In the genomic region with DNA sequence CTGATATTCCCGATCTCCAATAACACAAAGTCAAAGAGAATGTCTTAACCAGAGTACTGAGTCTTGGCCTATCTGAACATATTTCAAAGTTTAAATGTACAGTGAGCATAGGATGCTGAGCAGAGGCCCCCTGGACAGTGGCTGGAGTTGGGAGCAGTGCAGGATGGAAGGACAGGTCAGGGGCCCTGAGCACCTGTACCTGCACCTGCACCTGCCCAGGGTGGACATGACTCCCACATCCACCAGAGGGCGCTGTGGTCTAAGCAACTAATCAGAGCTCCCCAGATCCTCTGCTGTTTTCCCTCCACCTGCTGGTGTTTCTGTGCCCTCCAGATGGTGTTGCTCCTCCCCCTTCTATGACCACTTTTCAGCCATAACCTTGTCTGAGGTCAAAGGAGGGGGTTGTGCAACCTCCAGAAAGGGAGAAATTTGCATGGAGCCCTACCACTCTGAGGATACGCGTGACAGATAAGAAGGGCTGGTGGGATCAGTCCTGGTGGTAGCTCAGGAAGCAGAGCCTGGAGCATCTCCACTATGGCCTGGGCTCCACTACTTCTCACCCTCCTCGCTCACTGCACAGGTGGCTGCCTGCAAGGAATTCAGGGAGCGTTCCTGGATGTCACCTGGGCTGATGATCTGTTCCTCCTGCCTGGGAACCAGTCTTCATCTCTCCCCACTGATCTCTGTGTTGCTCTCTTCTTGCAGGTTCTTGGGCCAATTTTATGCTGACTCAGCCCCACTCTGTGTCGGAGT, we compare ENCODE assay signal across 8 cellular contexts. TPM values are rescaled to one million over a fixed set of nuclear protein-coding genes. Genes with fewer than 3 reads are reported as not detected.
DNase-seq lines count a peak whose midpoint lies in the region; FAIRE-seq and TF ChIP-seq lines count a peak whose summit lies in the region.

No MANE protein-coding gene starts in this region.

- TF ChIP-seq CTCF in GM12872 (IDR thresholded peaks at IDR 0.05; ENCODE audit: insufficient read depth, low read depth, low read length) (peak; percentile 96), HFF-Myc (IDR thresholded peaks at IDR 0.05; ENCODE audit: low read depth, low read length, missing control alignments) (peak; percentile 94), astrocyte (IDR thresholded peaks at IDR 0.05; ENCODE audit: insufficient read depth, low read depth, low read length) (peak; percentile 68)

- no peaks in the 10 kb centered on the region for H3K9me3 ChIP-seq in astrocyte (ENCODE audit: insufficient read depth, low read depth, low read length)

- peak; percentile 38 for DNase-seq in HFF-Myc (ENCODE audit: extremely low read depth, low read depth)
- DNase-seq in NCI-H1105 treated with DMSO at 0.1 percent for 48 hours (lab: John Stamatoyannopoulos, UW), result peak; percentile 63
- peak; percentile 55 to 82 (median 64) for DNase-seq in T-helper 1 cell
- peak; percentile 6 for DNase-seq in astrocyte (ENCODE audit: low read depth)
- peak; percentile 78 for DNase-seq in inferior parietal cortex (ENCODE audit: extremely low spot score)
- DNase-seq in stimulated activated CD4-positive, alpha-beta T cell treated with anti-CD3 and anti-CD28 coated beads, Interleukin-2, amount 100 ng/mL, for 48 hours, result peak; percentile 83 to 85
- DNase-seq in mesenteric fat pad (ENCODE audit: low spot score), result no peak

- peaks cover 10% of the 10 kb centered on the region for H3K27me3 ChIP-seq in astrocyte (ENCODE audit: insufficient read depth, low read length)

- no peaks in the 10 kb centered on the region for H3K4me1 Mint-ChIP-seq in astrocyte (ENCODE audit: low read depth, unreplicated experiment)

- H3K79me2 ChIP-seq in astrocyte (ENCODE audit: insufficient read depth, low read length), result no peaks in the 10 kb centered on the region

- no peak overlapping the region for H3K9ac ChIP-seq in astrocyte (ENCODE audit: low read length)

- H3K4me3 ChIP-seq in HFF-Myc (replicated peaks; ENCODE audit: low read depth, low read length), result no peak overlapping the region
- no peak overlapping the region for H3K4me3 ChIP-seq in astrocyte (ENCODE audit: insufficient read depth, low read depth, low read length)

- H3K27me3 Mint-ChIP-seq in astrocyte (ENCODE audit: low read depth, unreplicated experiment), result peaks cover 90% of the 10 kb centered on the region

- H3K36me3 ChIP-seq in astrocyte (ENCODE audit: insufficient read depth, low read length), result no peaks in the 10 kb centered on the region

- no peaks in the 10 kb centered on the region for H3K4me1 ChIP-seq in astrocyte (ENCODE audit: insufficient read depth, low read length)

- peaks cover 7% of the 10 kb centered on the region for H3K9me3 Mint-ChIP-seq in astrocyte (ENCODE audit: unreplicated experiment)

- peaks cover under 1% of the 10 kb centered on the region for H3K36me3 Mint-ChIP-seq in astrocyte (ENCODE audit: low read depth, unreplicated experiment)

- H3K4me2 ChIP-seq in astrocyte (ENCODE audit: low read length), result no peak overlapping the region

- no peak overlapping the region for H3K27ac Mint-ChIP-seq in astrocyte (ENCODE audit: unreplicated experiment)

- no peak overlapping the region for H3K4me3 Mint-ChIP-seq in astrocyte (ENCODE audit: unreplicated experiment)

- H4K20me1 ChIP-seq in astrocyte (ENCODE audit: insufficient read depth, low read length), result no peaks in the 10 kb centered on the region

- no peak overlapping the region for H3K27ac ChIP-seq in astrocyte (ENCODE audit: low read depth, low read length)

- H2AFZ ChIP-seq in astrocyte (ENCODE audit: low read depth, low read length), result no peak overlapping the region

- no peak for FAIRE-seq in astrocyte (lab: Jason Lieb, UNC)

RNA-seq across cellular contexts. Expression of gene VPREB1, which starts 49.1 kb away (rescaled TPM):
- not detected in 2 replicates for total RNA-seq in astrocyte
- total RNA-seq in mesenteric fat pad, result not detected
